In the genomic region with DNA sequence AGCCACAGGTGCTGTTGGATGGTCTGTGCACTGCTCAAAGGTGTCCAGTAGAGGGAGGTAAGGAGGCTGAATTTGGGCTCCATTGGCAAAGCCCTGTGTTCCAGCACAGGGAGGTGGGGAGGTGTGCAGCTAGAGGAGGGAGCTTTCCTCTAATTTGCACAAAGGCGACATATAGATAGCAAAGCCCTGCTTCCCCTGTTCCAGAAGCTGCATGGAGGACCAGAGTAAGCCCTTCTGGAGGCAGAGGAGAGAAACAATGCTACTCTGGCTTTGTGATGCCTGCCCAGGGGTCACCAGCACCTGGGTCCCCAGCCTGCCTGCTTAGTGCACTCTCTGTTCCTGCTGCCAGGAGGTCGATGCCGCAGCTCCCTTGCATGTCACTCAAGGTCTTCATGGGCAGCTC, we compare ENCODE assay signal across 8 cellular contexts. TPM values are rescaled to one million over a fixed set of nuclear protein-coding genes. Genes with fewer than 3 reads are reported as not detected.
A peak's percentile ranks its signal among the peaks of the same experiment; 100 is the strongest.
DNase-seq lines count a peak whose midpoint lies in the region; ATAC-seq and TF ChIP-seq lines count a peak whose summit lies in the region.

No MANE protein-coding gene starts in this region.

- TF ChIP-seq CTCF in AG09309 (IDR thresholded peaks at IDR 0.05; ENCODE audit: control insufficient read depth, insufficient read depth, low read depth, low read length, missing control alignments) (peak; percentile 84), GM12864 (IDR thresholded peaks at IDR 0.05; ENCODE audit: low read depth, low read length, missing control alignments) (peak; percentile 95), right atrium auricular region (IDR thresholded peaks at IDR 0.05) (peak; percentile 26 to 68)
- TF ChIP-seq CTCF in activated CD8-positive, alpha-beta T cell treated with anti-CD3 and anti-CD28 coated beads for 36 hours (IDR thresholded peaks at IDR 0.05), result peak; percentile 69

- intact Hi-C loops in activated CD8-positive, alpha-beta T cell treated with anti-CD3 and anti-CD28 coated beads for 36 hours (cut with micrococcal nuclease), result no loop called here

- POLR2A ChIA-PET in activated CD8-positive, alpha-beta T cell treated with anti-CD3 and anti-CD28 coated beads for 36 hours (lab: Charles Lee), result interaction anchor here (0.9 kb wide), 1 partner anchor 62 kb away, joined by 3 read pairs; no protein-coding TSS in a partner anchor

- no peaks in the 10 kb centered on the region for H3K36me3 Mint-ChIP-seq in activated CD8-positive, alpha-beta T cell treated with anti-CD3 and anti-CD28 coated beads for 36 hours (ENCODE audit: low read depth)

- H3K4me3 ChIP-seq in AG09309 (ENCODE audit: control insufficient read depth, low read depth, low read length) (no peak overlapping the region), GM12864 (ENCODE audit: low read depth, low read length) (no peak overlapping the region), right atrium auricular region (no peak overlapping the region)

- H3K4me3 Mint-ChIP-seq in activated CD8-positive, alpha-beta T cell treated with anti-CD3 and anti-CD28 coated beads for 36 hours, result no peak overlapping the region

- peaks cover 2% of the 10 kb centered on the region for H3K4me1 Mint-ChIP-seq in activated CD8-positive, alpha-beta T cell treated with anti-CD3 and anti-CD28 coated beads for 36 hours (ENCODE audit: low read depth)

- H3K27me3 ChIP-seq in right atrium auricular region, result no peaks in the 10 kb centered on the region

- peak overlapping the region in 1 of 2 donors; percentile 60 for H3K27ac ChIP-seq in right atrium auricular region

- no peak overlapping the region for H3K27ac Mint-ChIP-seq in activated CD8-positive, alpha-beta T cell treated with anti-CD3 and anti-CD28 coated beads for 36 hours

- peak; percentile 95 for ATAC-seq in activated CD8-positive, alpha-beta T cell treated with anti-CD3 and anti-CD28 coated beads for 36 hours

- DNase-seq in AG09309 (ENCODE audit: low read depth) (no peak), GM12864 (ENCODE audit: low read depth) (peak; percentile 30), HCEC 1CT (peak; percentile 50), M059J (ENCODE audit: low read depth) (peak; percentile 72), right atrium auricular region (ENCODE audit: low spot score) (peak; percentile 56), dedifferentiated amniotic fluid mesenchymal stem cell (ENCODE audit: extremely low spot score) (no peak)
- peak; percentile 56 for DNase-seq in activated CD8-positive, alpha-beta T cell treated with anti-CD3 and anti-CD28 coated beads for 36 hours
- peak; percentile 11 to 18 for DNase-seq in stimulated activated CD4-positive, alpha-beta T cell treated with anti-CD3 and anti-CD28 coated beads, Interleukin-4, amount 100 ng/mL, for 48 hours (ENCODE audit: low read depth in 2 of 2)

- no peaks in the 10 kb centered on the region for H3K9me3 ChIP-seq in right atrium auricular region

- no peaks in the 10 kb centered on the region for H3K9me3 Mint-ChIP-seq in activated CD8-positive, alpha-beta T cell treated with anti-CD3 and anti-CD28 coated beads for 36 hours

- peaks cover 0 to 16% of the 10 kb centered on the region in 2 donors for H3K4me1 ChIP-seq in right atrium auricular region

- CTCF ChIA-PET in activated CD8-positive, alpha-beta T cell treated with anti-CD3 and anti-CD28 coated beads for 36 hours (lab: Charles Lee), result interaction anchor here (1.0 to 8.7 kb wide), 10 partner anchors 9 to 622 kb away, joined by 3 to 91 read pairs (median 3); no protein-coding TSS in a partner anchor

- H3K36me3 ChIP-seq in right atrium auricular region, result no peaks in the 10 kb centered on the region

- H3K27me3 Mint-ChIP-seq in activated CD8-positive, alpha-beta T cell treated with anti-CD3 and anti-CD28 coated beads for 36 hours, result peaks cover 34% of the 10 kb centered on the region

RNA-seq across cellular contexts. Expression of gene ARHGAP22, which starts 3.4 kb away (rescaled TPM):
- 11.5 and 18.9 TPM in 2 replicates for total RNA-seq in M059J (2014; rRNA removed; shearing (Covaris generic))
- total RNA-seq in activated CD8-positive, alpha-beta T cell treated with anti-CD3 and anti-CD28 coated beads for 36 hours, result not detected
- total RNA-seq in right atrium auricular region, result 1 to 10 TPM; 1.8 to 5.7 TPM

Comparison
In these comparisons a context has a peak if more than half of its experiments do, and no peak if none do; other contexts are left out.
1. DNase-seq: peak in GM12864 (single experiment), HCEC 1CT (single experiment), M059J (single experiment), activated CD8-positive, alpha-beta T cell treated with anti-CD3 and anti-CD28 coated beads for 36 hours (single experiment), right atrium auricular region (single experiment) and stimulated activated CD4-positive, alpha-beta T cell treated with anti-CD3 and anti-CD28 coated beads, Interleukin-4, amount 100 ng/mL, for 48 hours (2 of 2); none in AG09309 (single experiment) and dedifferentiated amniotic fluid mesenchymal stem cell (single experiment).
2. Peak in every context shown above with its lines, with median percentiles within 50 percentile points of each other: CTCF ChIP-seq.